2 cellular contexts compared by ENCODE assay signal in the genomic region with DNA sequence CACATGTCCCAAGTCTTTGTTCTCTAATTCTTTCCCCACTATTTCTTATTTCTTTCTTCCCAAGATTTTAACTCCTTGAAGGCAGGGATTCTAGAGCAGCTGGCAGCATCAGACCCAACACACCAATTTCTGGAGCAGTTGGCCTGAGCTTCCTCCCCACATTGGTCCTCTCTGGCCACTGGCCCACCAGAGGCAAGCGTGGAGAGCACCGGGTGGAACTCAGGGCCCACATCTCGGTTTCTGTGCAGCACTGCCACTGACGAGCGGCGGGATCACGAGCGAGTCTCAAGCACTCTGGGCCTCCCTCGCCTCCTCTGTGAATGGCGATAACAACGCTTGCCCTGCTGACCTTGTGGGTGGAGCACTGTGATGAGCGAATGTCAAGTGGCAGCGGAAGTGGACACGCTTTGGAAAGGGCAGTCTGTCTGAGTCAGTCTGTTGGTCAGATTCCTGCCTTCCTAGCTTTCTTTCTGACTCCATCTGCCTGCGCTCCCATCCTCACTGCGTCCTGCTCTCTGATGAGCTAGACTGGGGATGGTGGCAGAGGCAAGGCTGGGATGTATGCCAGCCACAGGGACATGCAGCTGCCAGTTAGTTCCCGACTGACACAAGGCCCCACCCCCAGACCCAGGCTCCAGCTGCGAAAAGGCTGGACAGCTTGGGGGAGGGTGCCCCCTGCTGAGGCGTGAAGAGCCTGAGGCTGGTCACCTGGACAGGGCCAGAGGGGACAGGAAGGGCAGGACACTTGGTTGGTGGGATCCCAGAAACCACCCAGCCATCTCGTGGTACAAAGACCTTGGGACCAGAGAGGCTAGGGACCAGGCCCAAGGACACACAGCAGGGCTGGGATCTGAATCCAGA.
TF ChIP-seq lines count a peak whose summit lies in the region.

No MANE protein-coding gene starts in this region.

TF ChIP-seq in A549, 52 proteins besides CTCF, POLR2A, EP300 and RAD21:
- TF ChIP-seq KDM1A (IDR thresholded peaks at IDR 0.05; ENCODE audit: low read depth) = no peak
- TF ChIP-seq ZFP36 (IDR thresholded peaks at IDR 0.05; ENCODE audit: borderline replicate concordance, partially characterized antibody) = peak; percentile 33

TF ChIP-seq in HCT116, 20 proteins besides CTCF, POLR2A, EP300 and RAD21:
- TF ChIP-seq, protein P1, sequence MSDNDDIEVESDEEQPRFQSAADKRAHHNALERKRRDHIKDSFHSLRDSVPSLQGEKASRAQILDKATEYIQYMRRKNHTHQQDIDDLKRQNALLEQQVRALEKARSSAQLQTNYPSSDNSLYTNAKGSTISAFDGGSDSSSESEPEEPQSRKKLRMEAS (IDR thresholded peaks at IDR 0.05) = no peak
- TF ChIP-seq SIN3A (IDR thresholded peaks at IDR 0.05; ENCODE audit: low read depth) (no peak), FOSL1 (IDR thresholded peaks at IDR 0.05; ENCODE audit: low read depth) (no peak), ELF1 (IDR thresholded peaks at IDR 0.05; ENCODE audit: borderline replicate concordance, low read depth) (no peak), EZH2phosphoT487 (IDR thresholded peaks at IDR 0.05; ENCODE audit: borderline replicate concordance) (no peak), POLR2AphosphoS5 (IDR thresholded peaks at IDR 0.05; ENCODE audit: low read depth, low read length) (no peak), CEBPB (IDR thresholded peaks at IDR 0.05; ENCODE audit: low read depth) (no peak), EGR1 (IDR thresholded peaks at IDR 0.05; ENCODE audit: low read depth) (no peak), TCF7L2 (IDR thresholded peaks at IDR 0.05; ENCODE audit: borderline replicate concordance, extremely low read depth, insufficient read depth, insufficient read length) (no peak), ZFX (IDR thresholded peaks at IDR 0.05) (no peak)
